ENCODE assay signal across 8 cellular contexts in the genomic region with DNA sequence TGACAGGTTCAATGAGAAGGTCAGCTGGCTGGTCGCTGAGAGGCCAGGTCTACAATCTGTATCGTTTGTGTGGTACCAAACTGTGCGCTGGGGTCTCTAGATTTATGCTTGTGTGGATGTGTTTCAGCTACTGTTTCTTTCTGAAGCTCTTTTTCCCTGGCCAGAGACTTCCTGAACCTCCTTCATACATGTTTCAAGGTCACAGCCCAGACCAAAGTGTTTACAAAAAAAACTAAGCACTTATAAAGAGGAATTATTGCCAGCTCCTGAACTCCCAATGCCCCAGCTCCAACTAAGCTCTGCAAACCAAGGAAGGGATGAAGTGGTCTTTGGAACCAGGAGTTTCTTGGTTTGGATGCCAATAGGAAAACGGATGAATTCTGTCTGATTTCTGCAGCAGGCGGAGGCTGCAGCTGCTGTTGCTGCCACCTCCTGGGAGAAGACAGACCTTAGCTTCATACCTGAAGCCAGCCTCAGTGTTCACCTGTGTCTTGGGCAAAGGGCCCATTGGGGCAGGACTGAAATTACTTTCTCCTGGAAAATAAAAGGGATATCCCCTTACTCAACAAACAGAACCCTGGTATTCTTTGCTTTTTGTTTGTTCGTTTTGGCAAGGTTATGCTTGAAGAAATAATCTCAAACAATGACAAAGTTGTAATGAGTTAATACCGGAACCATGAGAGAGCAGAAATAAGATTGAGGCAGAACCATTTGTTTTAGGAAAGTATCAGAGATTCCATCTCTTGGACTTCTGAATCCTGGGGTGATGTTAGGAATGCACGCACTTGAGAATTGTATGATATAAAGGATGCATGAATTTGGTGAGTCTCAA. TPM values are rescaled to one million over a fixed set of nuclear protein-coding genes. Genes with fewer than 3 reads are reported as not detected.
A peak's percentile ranks its signal among the peaks of the same experiment; 100 is the strongest.
DNase-seq lines count a peak whose midpoint lies in the region; ATAC-seq and TF ChIP-seq lines count a peak whose summit lies in the region.

No MANE protein-coding gene starts in this region.

- no peak for ATAC-seq in HG02588 (IDR thresholded peaks at IDR 0.05; ENCODE audit: unreplicated experiment)

- peaks cover 24% of the 10 kb centered on the region for H3K9me3 ChIP-seq in endodermal cell (ENCODE audit: control insufficient read depth, low read length)

- TF ChIP-seq CTCF in endodermal cell (conservative IDR thresholded peaks at IDR 0.05) (peak; percentile 82), CD14-positive monocyte (IDR thresholded peaks at IDR 0.05) (no peak)

- peaks cover 7% of the 10 kb centered on the region for H3K4me1 Mint-ChIP-seq in endodermal cell
- H3K4me1 Mint-ChIP-seq in CD14-positive monocyte = peaks cover 4% of the 10 kb centered on the region

- H3K4me1 ChIP-seq in endodermal cell (ENCODE audit: control insufficient read depth, insufficient read depth, low read length) = peaks cover 5% of the 10 kb centered on the region

- intact Hi-C loops in CD14-positive monocyte (cut with micrococcal nuclease) = no loop called here

- no peaks in the 10 kb centered on the region for H3K36me3 ChIP-seq in endodermal cell (ENCODE audit: control insufficient read depth, insufficient read depth, low read length)

- H3K4me3 Mint-ChIP-seq in endodermal cell (no peak overlapping the region), CD14-positive monocyte (no peak overlapping the region)

- no peak overlapping the region for H3K4me3 ChIP-seq in endodermal cell (ENCODE audit: low read length)

- 72 to 75% methylated on average over 2 to 8 of the region's 8 CpGs for WGBS in endodermal cell (ENCODE audit: insufficient coverage in 1 of 2, insufficient read length in 1 of 2), 2 experiments

- H3K27ac ChIP-seq in endodermal cell (ENCODE audit: low read depth, low read length) = no peak overlapping the region

- no peaks in the 10 kb centered on the region for H3K27me3 ChIP-seq in endodermal cell (ENCODE audit: control insufficient read depth, insufficient read depth, low read length, poor library complexity, severe bottlenecking)

- H3K27me3 Mint-ChIP-seq in endodermal cell (ENCODE audit: insufficient read depth) (no peaks in the 10 kb centered on the region), CD14-positive monocyte (ENCODE audit: low read depth in 3 of 3) (peaks cover 2 to 4% (median 4%) of the 10 kb centered on the region in 3 donors)

- H3K36me3 Mint-ChIP-seq in endodermal cell (ENCODE audit: low read depth) (peaks cover 5% of the 10 kb centered on the region), CD14-positive monocyte (no peaks in the 10 kb centered on the region)

- peaks cover 25% of the 10 kb centered on the region for H3K9me3 Mint-ChIP-seq in endodermal cell
- peaks cover 6 to 22% (median 16%) of the 10 kb centered on the region in 7 donors for H3K9me3 Mint-ChIP-seq in CD14-positive monocyte

- no peak overlapping the region for H3K27ac Mint-ChIP-seq in endodermal cell
- H3K27ac Mint-ChIP-seq in CD14-positive monocyte = no peak overlapping the region

- peak; percentile 7 to 22 for DNase-seq in stimulated activated CD4-positive, alpha-beta T cell treated with anti-CD3 and anti-CD28 coated beads, Interleukin-2, amount 100 ng/mL, for 24 hours
- no peak for DNase-seq in stimulated activated CD4-positive, alpha-beta T cell treated with anti-CD3 and anti-CD28 coated beads, Interleukin-12 subunit alpha, Interleukin-12 subunit beta, amount 100 ng/mL, for 4 hours
- peak; percentile 46 for DNase-seq in SW480 (ENCODE audit: low spot score)
- DNase-seq in endodermal cell = peak; percentile 73
- peak; percentile 31 for DNase-seq in occipital lobe (lab: John Stamatoyannopoulos, UW)
- DNase-seq in NCI-H1694 (lab: John Stamatoyannopoulos, UW) = no peak
- DNase-seq in CD14-positive monocyte (ENCODE audit: low spot score) = no peak

- no peak overlapping the region for H3K9ac ChIP-seq in endodermal cell (ENCODE audit: extremely low read depth, low read length, poor library complexity, severe bottlenecking)

RNA-seq across cellular contexts. Expression of a gene that starts 24.6 kb away (rescaled TPM):
- total RNA-seq in endodermal cell (10 to 100 TPM; 69.3 to 71.8 TPM), occipital lobe (64.7 TPM)
- 25.3 TPM for polyA plus RNA-seq in endodermal cell (2013, experiment 1 of 2)
- polyA plus RNA-seq in endodermal cell (2013, experiment 2 of 2) = 27.7 TPM
- polyA plus RNA-seq in CD14-positive monocyte = 10 to 100 TPM; 17.2 to 18.5 TPM

Comparison
In these comparisons a context has a peak if more than half of its experiments do, and no peak if none do; other contexts are left out.
1. DNase-seq: peak in stimulated activated CD4-positive, alpha-beta T cell treated with anti-CD3 and anti-CD28 coated beads, Interleukin-2, amount 100 ng/mL, for 24 hours (2 of 2), SW480 (single experiment), endodermal cell (single experiment) and occipital lobe (single experiment); none in stimulated activated CD4-positive, alpha-beta T cell treated with anti-CD3 and anti-CD28 coated beads, Interleukin-12 subunit alpha, Interleukin-12 subunit beta, amount 100 ng/mL, for 4 hours (single experiment), NCI-H1694 (single experiment) and CD14-positive monocyte (single experiment).